In the genomic region with DNA sequence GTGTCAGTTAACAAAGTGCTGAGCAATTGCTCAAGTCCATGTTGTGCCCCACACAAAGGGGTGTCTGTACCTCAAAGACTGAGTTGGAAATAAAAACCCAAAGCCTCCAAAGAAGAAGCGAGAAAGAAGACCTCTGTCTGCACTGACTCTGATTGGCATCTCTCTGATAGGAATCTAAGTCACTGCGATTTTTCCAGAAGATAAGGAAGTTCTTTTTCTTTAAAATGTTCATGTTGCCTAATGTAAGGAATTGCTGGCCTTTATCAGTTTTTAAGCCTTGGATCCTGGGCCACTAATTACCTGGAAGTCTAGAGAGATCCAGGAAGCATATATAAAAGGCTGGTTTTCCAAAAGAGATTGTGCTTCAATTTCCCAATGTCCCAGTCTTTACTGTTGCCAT, we compare ENCODE assay signal across 2 cellular contexts.
TF ChIP-seq lines count a peak whose summit lies in the region.

No MANE protein-coding gene starts in this region.

TF ChIP-seq in GM23338, 12 proteins besides CTCF, POLR2A, EP300 and RAD21 (continues in another document):
- no peak for TF ChIP-seq EZH2 (IDR thresholded peaks at IDR 0.05; ENCODE audit: low read depth, unreplicated experiment)
- TF ChIP-seq, protein P1, sequence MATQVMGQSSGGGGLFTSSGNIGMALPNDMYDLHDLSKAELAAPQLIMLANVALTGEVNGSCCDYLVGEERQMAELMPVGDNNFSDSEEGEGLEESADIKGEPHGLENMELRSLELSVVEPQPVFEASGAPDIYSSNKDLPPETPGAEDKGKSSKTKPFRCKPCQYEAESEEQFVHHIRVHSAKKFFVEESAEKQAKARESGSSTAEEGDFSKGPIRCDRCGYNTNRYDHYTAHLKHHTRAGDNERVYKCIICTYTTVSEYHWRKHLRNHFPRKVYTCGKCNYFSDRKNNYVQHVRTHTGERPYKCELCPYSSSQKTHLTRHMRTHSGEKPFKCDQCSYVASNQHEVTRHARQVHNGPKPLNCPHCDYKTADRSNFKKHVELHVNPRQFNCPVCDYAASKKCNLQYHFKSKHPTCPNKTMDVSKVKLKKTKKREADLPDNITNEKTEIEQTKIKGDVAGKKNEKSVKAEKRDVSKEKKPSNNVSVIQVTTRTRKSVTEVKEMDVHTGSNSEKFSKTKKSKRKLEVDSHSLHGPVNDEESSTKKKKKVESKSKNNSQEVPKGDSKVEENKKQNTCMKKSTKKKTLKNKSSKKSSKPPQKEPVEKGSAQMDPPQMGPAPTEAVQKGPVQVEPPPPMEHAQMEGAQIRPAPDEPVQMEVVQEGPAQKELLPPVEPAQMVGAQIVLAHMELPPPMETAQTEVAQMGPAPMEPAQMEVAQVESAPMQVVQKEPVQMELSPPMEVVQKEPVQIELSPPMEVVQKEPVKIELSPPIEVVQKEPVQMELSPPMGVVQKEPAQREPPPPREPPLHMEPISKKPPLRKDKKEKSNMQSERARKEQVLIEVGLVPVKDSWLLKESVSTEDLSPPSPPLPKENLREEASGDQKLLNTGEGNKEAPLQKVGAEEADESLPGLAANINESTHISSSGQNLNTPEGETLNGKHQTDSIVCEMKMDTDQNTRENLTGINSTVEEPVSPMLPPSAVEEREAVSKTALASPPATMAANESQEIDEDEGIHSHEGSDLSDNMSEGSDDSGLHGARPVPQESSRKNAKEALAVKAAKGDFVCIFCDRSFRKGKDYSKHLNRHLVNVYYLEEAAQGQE (IDR thresholded peaks at IDR 0.05; ENCODE audit: unreplicated experiment), result no peak
- no peak for TF ChIP-seq CREB1 (CRISPR knock-in tag; IDR thresholded peaks at IDR 0.05; ENCODE audit: low read depth)
- no peak for TF ChIP-seq ETS1 (IDR thresholded peaks at IDR 0.05)
- no peak for TF ChIP-seq ZNF331 (CRISPR knock-in tag; IDR thresholded peaks at IDR 0.05; ENCODE audit: low read depth)
- TF ChIP-seq, protein P2, sequence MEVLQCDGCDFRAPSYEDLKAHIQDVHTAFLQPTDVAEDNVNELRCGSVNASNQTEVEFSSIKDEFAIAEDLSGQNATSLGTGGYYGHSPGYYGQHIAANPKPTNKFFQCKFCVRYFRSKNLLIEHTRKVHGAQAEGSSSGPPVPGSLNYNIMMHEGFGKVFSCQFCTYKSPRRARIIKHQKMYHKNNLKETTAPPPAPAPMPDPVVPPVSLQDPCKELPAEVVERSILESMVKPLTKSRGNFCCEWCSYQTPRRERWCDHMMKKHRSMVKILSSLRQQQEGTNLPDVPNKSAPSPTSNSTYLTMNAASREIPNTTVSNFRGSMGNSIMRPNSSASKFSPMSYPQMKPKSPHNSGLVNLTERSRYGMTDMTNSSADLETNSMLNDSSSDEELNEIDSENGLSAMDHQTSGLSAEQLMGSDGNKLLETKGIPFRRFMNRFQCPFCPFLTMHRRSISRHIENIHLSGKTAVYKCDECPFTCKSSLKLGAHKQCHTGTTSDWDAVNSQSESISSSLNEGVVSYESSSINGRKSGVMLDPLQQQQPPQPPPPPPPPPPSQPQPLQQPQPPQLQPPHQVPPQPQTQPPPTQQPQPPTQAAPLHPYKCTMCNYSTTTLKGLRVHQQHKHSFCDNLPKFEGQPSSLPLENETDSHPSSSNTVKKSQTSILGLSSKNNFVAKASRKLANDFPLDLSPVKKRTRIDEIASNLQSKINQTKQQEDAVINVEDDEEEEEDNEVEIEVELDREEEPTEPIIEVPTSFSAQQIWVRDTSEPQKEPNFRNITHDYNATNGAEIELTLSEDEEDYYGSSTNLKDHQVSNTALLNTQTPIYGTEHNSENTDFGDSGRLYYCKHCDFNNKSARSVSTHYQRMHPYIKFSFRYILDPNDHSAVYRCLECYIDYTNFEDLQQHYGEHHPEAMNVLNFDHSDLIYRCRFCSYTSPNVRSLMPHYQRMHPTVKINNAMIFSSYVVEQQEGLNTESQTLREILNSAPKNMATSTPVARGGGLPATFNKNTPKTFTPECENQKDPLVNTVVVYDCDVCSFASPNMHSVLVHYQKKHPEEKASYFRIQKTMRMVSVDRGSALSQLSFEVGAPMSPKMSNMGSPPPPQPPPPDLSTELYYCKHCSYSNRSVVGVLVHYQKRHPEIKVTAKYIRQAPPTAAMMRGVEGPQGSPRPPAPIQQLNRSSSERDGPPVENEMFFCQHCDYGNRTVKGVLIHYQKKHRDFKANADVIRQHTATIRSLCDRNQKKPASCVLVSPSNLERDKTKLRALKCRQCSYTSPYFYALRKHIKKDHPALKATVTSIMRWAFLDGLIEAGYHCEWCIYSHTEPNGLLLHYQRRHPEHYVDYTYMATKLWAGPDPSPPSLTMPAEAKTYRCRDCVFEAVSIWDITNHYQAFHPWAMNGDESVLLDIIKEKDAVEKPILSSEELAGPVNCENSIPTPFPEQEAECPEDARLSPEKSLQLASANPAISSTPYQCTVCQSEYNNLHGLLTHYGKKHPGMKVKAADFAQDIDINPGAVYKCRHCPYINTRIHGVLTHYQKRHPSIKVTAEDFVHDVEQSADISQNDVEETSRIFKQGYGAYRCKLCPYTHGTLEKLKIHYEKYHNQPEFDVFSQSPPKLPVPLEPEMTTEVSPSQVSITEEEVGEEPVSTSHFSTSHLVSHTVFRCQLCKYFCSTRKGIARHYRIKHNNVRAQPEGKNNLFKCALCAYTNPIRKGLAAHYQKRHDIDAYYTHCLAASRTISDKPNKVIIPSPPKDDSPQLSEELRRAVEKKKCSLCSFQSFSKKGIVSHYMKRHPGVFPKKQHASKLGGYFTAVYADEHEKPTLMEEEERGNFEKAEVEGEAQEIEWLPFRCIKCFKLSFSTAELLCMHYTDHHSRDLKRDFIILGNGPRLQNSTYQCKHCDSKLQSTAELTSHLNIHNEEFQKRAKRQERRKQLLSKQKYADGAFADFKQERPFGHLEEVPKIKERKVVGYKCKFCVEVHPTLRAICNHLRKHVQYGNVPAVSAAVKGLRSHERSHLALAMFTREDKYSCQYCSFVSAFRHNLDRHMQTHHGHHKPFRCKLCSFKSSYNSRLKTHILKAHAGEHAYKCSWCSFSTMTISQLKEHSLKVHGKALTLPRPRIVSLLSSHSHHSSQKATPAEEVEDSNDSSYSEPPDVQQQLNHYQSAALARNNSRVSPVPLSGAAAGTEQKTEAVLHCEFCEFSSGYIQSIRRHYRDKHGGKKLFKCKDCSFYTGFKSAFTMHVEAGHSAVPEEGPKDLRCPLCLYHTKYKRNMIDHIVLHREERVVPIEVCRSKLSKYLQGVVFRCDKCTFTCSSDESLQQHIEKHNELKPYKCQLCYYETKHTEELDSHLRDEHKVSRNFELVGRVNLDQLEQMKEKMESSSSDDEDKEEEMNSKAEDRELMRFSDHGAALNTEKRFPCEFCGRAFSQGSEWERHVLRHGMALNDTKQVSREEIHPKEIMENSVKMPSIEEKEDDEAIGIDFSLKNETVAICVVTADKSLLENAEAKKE (CRISPR knock-in tag; IDR thresholded peaks at IDR 0.05), result no peak
- no peak for TF ChIP-seq ZNF114 (CRISPR knock-in tag; IDR thresholded peaks at IDR 0.05)
- no peak for TF ChIP-seq POLR2AphosphoS5 (IDR thresholded peaks at IDR 0.05; ENCODE audit: low read depth)
- no peak for TF ChIP-seq STAT1 (IDR thresholded peaks at IDR 0.05; ENCODE audit: unreplicated experiment)
- TF ChIP-seq EZH2phosphoT487 (IDR thresholded peaks at IDR 0.05; ENCODE audit: unreplicated experiment), result no peak

TF ChIP-seq in H1, 55 proteins besides CTCF, POLR2A, EP300 and RAD21:
- TF ChIP-seq BACH1 (IDR thresholded peaks at IDR 0.05; ENCODE audit: low read length) (no peak), SRF (IDR thresholded peaks at IDR 0.05; ENCODE audit: low read depth, low read length) (no peak), EGR1 (IDR thresholded peaks at IDR 0.05; ENCODE audit: borderline replicate concordance, low read depth, low read length) (no peak), BCL11A (IDR thresholded peaks at IDR 0.05; ENCODE audit: low read depth in 2 of 2, low read length in 2 of 2) (no peak), CHD1 (IDR thresholded peaks at IDR 0.05; ENCODE audit: low read depth, low read length) (no peak), KDM1A (IDR thresholded peaks at IDR 0.05; ENCODE audit: borderline replicate concordance, low read length) (no peak), CBX5 (IDR thresholded peaks at IDR 0.05; ENCODE audit: low read depth, low read length) (no peak), HDAC6 (IDR thresholded peaks at IDR 0.05; ENCODE audit: low read depth, low read length) (no peak), CBX8 (IDR thresholded peaks at IDR 0.05; ENCODE audit: borderline replicate concordance, low read depth, low read length) (no peak), SIN3A (conservative IDR thresholded peaks at IDR 0.05 in 1 of 2, IDR thresholded peaks at IDR 0.05 in 1 of 2; ENCODE audit: low read depth in 1 of 2, low read length in 2 of 2) (no peak), HDAC2 (IDR thresholded peaks at IDR 0.05; ENCODE audit: borderline replicate concordance in 1 of 2, low read depth in 2 of 2, low read length in 2 of 2) (no peak), MAFK (IDR thresholded peaks at IDR 0.05; ENCODE audit: low read depth, low read length) (no peak)
- TF ChIP-seq, protein P3, sequence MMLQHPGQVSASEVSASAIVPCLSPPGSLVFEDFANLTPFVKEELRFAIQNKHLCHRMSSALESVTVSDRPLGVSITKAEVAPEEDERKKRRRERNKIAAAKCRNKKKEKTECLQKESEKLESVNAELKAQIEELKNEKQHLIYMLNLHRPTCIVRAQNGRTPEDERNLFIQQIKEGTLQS (IDR thresholded peaks at IDR 0.05; ENCODE audit: insufficient read depth, low read depth, low read length), result no peak
TF ChIP-seq in H1: peak in this region for 0.
